In genomic region chr1:9659328-9659727, GRCh38 we compare ENCODE assay signal across 11 cellular contexts. TPM values are rescaled to one million over a fixed set of nuclear protein-coding genes. Genes with fewer than 3 reads are reported as not detected.
DNase-seq lines count a peak whose midpoint lies in the region; ATAC-seq, FAIRE-seq and TF ChIP-seq lines count a peak whose summit lies in the region.
"Had no signal": no experiment of that assay in that cellular context is flagged by ENCODE, and none has a peak within 500 bp of the region (broad histone marks: within the 10 kb centered on the region; RNA-seq: fewer than 3 reads in every experiment).

No MANE protein-coding gene starts in this region.

- H3K4me3 ChIP-seq in AG10803 (ENCODE audit: low read length), result no peak overlapping the region
- H3K4me3 ChIP-seq in astrocyte (ENCODE audit: insufficient read depth, low read depth, low read length), result no peak overlapping the region
- H3K4me3 ChIP-seq in coronary artery, result no peak overlapping the region

- no peak overlapping the region for H3K9ac ChIP-seq in astrocyte (ENCODE audit: low read length)

- H3K27ac ChIP-seq in astrocyte (ENCODE audit: low read depth, low read length), result no peak overlapping the region
- no peak overlapping the region for H3K27ac ChIP-seq in coronary artery

- H3K4me1 Mint-ChIP-seq in HFFc6 (ENCODE audit: low read depth) (peaks cover 13% of the 10 kb centered on the region), astrocyte (ENCODE audit: low read depth, unreplicated experiment) (peaks cover 4% of the 10 kb centered on the region)

- H2AFZ ChIP-seq in astrocyte (ENCODE audit: low read depth, low read length), result no peak overlapping the region

- no peak for ATAC-seq in GM21528 (IDR thresholded peaks at IDR 0.05; ENCODE audit: low FRiP score, unreplicated experiment)

- H3K4me3 Mint-ChIP-seq in HFFc6 (no peak overlapping the region), astrocyte (ENCODE audit: unreplicated experiment) (no peak overlapping the region)
- H3K4me3 Mint-ChIP-seq: nephron progenitor cell, type B pancreatic cell had no signal

- FAIRE-seq in astrocyte (lab: Jason Lieb, UNC), result no peak
- FAIRE-seq in urothelium cell line (lab: Jason Lieb, UNC), result no peak

- no peak overlapping the region for H3K27ac Mint-ChIP-seq in HFFc6
- H3K27ac Mint-ChIP-seq in astrocyte (ENCODE audit: unreplicated experiment), result peak overlapping the region; percentile 59
- H3K27ac Mint-ChIP-seq: nephron progenitor cell, type B pancreatic cell had no signal

- no peaks in the 10 kb centered on the region for H3K4me1 ChIP-seq in astrocyte (ENCODE audit: insufficient read depth, low read length)

- H3K9me3 ChIP-seq in astrocyte (ENCODE audit: insufficient read depth, low read depth, low read length), result no peaks in the 10 kb centered on the region

- H3K27me3 Mint-ChIP-seq in HFFc6 (ENCODE audit: insufficient read depth) (peaks cover 2% of the 10 kb centered on the region), astrocyte (ENCODE audit: low read depth, unreplicated experiment) (peaks cover 10% of the 10 kb centered on the region)

- TF ChIP-seq CTCF in AG10803 (conservative IDR thresholded peaks at IDR 0.05; ENCODE audit: low read length), result no peak
- no peak for TF ChIP-seq CTCF in HFFc6 (IDR thresholded peaks at IDR 0.05)
- no peak for TF ChIP-seq CTCF in astrocyte (IDR thresholded peaks at IDR 0.05; ENCODE audit: insufficient read depth, low read depth, low read length)
- TF ChIP-seq CTCF in coronary artery (IDR thresholded peaks at IDR 0.05), result no peak

- DNase-seq in AG10803 (ENCODE audit: low read depth) (peak; percentile 84), HFFc6 (peak; percentile 60), astrocyte (ENCODE audit: low read depth) (peak; percentile 74), kidney tubule cell (ENCODE audit: low spot score) (peak; percentile 3), urothelium cell line (ENCODE audit: low spot score) (no peak), NCI-H748 treated with DMSO at 0.1 percent for 48 hours (lab: John Stamatoyannopoulos, UW) (no peak), coronary artery (ENCODE audit: low spot score) (no peak)
- DNase-seq: NCI-H1417 treated with DMSO at 0.1 percent for 48 hours, nephron progenitor cell had no signal

- H3K36me3 ChIP-seq in astrocyte (ENCODE audit: insufficient read depth, low read length), result no peaks in the 10 kb centered on the region

- H3K36me3 Mint-ChIP-seq in HFFc6 (ENCODE audit: low read depth) (no peaks in the 10 kb centered on the region), astrocyte (ENCODE audit: low read depth, unreplicated experiment) (no peaks in the 10 kb centered on the region)
- H3K36me3 Mint-ChIP-seq: type B pancreatic cell had no signal

- H3K4me2 ChIP-seq in astrocyte (ENCODE audit: low read length), result no peak overlapping the region

- H3K9me3 Mint-ChIP-seq in HFFc6 (no peaks in the 10 kb centered on the region), astrocyte (ENCODE audit: unreplicated experiment) (peaks cover 3% of the 10 kb centered on the region)
- H3K9me3 Mint-ChIP-seq: nephron progenitor cell, type B pancreatic cell had no signal

- no peaks in the 10 kb centered on the region for H4K20me1 ChIP-seq in astrocyte (ENCODE audit: insufficient read depth, low read length)

- H3K79me2 ChIP-seq in astrocyte (ENCODE audit: insufficient read depth, low read length), result no peaks in the 10 kb centered on the region

- peaks cover 1% of the 10 kb centered on the region for H3K27me3 ChIP-seq in astrocyte (ENCODE audit: insufficient read depth, low read length)

RNA-seq across cellular contexts. Expression of gene PIK3CD, which starts 7.8 kb away (rescaled TPM):
- total RNA-seq in HFFc6 (2021; fragmentation: NEBNext Ultra II Directional; extraction: Animal tissue kit (Norgen Biotek cat#: 25700)), result 10 to 100 TPM in 2 of 6 experiments, 1 to 10 TPM in 4; 7.3 to 14.6 (median 9.2) TPM
- 25.9 and 29.5 TPM in 2 replicates for total RNA-seq in astrocyte

Comparison
In these comparisons a context has a peak if more than half of its experiments do, and no peak if none do; other contexts are left out.
1. DNase-seq: peak in AG10803 (single experiment), HFFc6 (single experiment), astrocyte (single experiment) and kidney tubule cell (single experiment); none in urothelium cell line (single experiment), NCI-H748 treated with DMSO at 0.1 percent for 48 hours (single experiment) and coronary artery (single experiment).